Comparison of ENCODE assay signal across 20 cellular contexts in genomic region chr9:99682870-99683269, GRCh38.
"Had no signal": no experiment of that assay in that cellular context is flagged by ENCODE, and none has a peak within 500 bp of the region (broad histone marks: within the 10 kb centered on the region; RNA-seq: fewer than 3 reads in every experiment).

No MANE protein-coding gene starts in this region.

- H3K4me3 ChIP-seq: ascending aorta, coronary artery, heart left ventricle, left ventricle myocardium inferior, mucosa of descending colon, ovary, psoas muscle, skin epidermis, stomach had no signal

- ATAC-seq: activated CD8-positive, alpha-beta T cell treated with anti-CD3 and anti-CD28 coated beads, Interleukin-2, amount 10 ng/mL, durations not matched to agents 7 days and 5 days; activated T-cell treated with anti-CD3 and anti-CD28 coated beads, Interleukin-2, amount 50 U/mL, for 4 hours; heart left ventricle; mucosa of descending colon; naive thymus-derived CD8-positive, alpha-beta T cell; psoas muscle; right cardiac atrium had no signal

- H3K27me3 Mint-ChIP-seq: activated CD4-positive, alpha-beta T cell treated with anti-CD3 and anti-CD28 coated beads, Interleukin-2, amount 10 ng/mL, durations not matched to agents 7 days and 5 days had no signal

- DNase-seq: activated CD4-positive, alpha-beta T cell treated with anti-CD3 and anti-CD28 coated beads, Interleukin-2, amount 10 ng/mL, durations not matched to agents 7 days and 5 days; activated CD4-positive, CD25-positive, alpha-beta regulatory T cell; activated CD8-positive, alpha-beta T cell treated with anti-CD3 and anti-CD28 coated beads, Interleukin-2, amount 10 ng/mL, durations not matched to agents 7 days and 5 days; activated effector memory CD4-positive, alpha-beta T cell treated with Interleukin-2 at 50 U/mL for 16 hours; activated naive CD4-positive, alpha-beta T cell treated with anti-CD3 and anti-CD28 coated beads, Interleukin-2, amount 50 U/mL, for 16 hours; activated T-cell treated with anti-CD3 and anti-CD28 coated beads, Interleukin-2, amount 50 U/mL, for 4 hours; heart left ventricle; left ventricle myocardium inferior; mucosa of descending colon; naive thymus-derived CD8-positive, alpha-beta T cell; ovary; psoas muscle; right cardiac atrium; stomach; trophoblast cell had no signal

- H3K27ac Mint-ChIP-seq: activated CD4-positive, alpha-beta T cell treated with anti-CD3 and anti-CD28 coated beads, Interleukin-2, amount 10 ng/mL, durations not matched to agents 7 days and 5 days; activated CD8-positive, alpha-beta T cell treated with anti-CD3 and anti-CD28 coated beads, Interleukin-2, amount 10 ng/mL, durations not matched to agents 7 days and 5 days; naive thymus-derived CD8-positive, alpha-beta T cell; T-helper 2 cell treated with Interferon-gamma antibody and Interleukin-4, amounts not matched to agents 5 μg/mL and 100 μg/mL, for 36 hours had no signal

- H3K9me3 Mint-ChIP-seq: activated CD4-positive, alpha-beta T cell treated with anti-CD3 and anti-CD28 coated beads, Interleukin-2, amount 10 ng/mL, durations not matched to agents 7 days and 5 days; T-helper 2 cell treated with Interferon-gamma antibody and Interleukin-4, amounts not matched to agents 5 μg/mL and 100 μg/mL, for 36 hours had no signal

- H3K4me3 Mint-ChIP-seq: activated CD4-positive, alpha-beta T cell treated with anti-CD3 and anti-CD28 coated beads, Interleukin-2, amount 10 ng/mL, durations not matched to agents 7 days and 5 days; activated CD8-positive, alpha-beta T cell treated with anti-CD3 and anti-CD28 coated beads, Interleukin-2, amount 10 ng/mL, durations not matched to agents 7 days and 5 days; activated T-cell treated with anti-CD3 and anti-CD28 coated beads, Interleukin-2, amount 50 U/mL, for 4 hours; central memory CD8-positive, alpha-beta T cell; naive thymus-derived CD8-positive, alpha-beta T cell; T-helper 2 cell treated with Interferon-gamma antibody and Interleukin-4, amounts not matched to agents 5 μg/mL and 100 μg/mL, for 36 hours had no signal

- H3K4me1 Mint-ChIP-seq: activated CD4-positive, alpha-beta T cell treated with anti-CD3 and anti-CD28 coated beads, Interleukin-2, amount 10 ng/mL, durations not matched to agents 7 days and 5 days; central memory CD8-positive, alpha-beta T cell had no signal
